ENCODE assay signal across 1 cellular context in the genomic region with DNA sequence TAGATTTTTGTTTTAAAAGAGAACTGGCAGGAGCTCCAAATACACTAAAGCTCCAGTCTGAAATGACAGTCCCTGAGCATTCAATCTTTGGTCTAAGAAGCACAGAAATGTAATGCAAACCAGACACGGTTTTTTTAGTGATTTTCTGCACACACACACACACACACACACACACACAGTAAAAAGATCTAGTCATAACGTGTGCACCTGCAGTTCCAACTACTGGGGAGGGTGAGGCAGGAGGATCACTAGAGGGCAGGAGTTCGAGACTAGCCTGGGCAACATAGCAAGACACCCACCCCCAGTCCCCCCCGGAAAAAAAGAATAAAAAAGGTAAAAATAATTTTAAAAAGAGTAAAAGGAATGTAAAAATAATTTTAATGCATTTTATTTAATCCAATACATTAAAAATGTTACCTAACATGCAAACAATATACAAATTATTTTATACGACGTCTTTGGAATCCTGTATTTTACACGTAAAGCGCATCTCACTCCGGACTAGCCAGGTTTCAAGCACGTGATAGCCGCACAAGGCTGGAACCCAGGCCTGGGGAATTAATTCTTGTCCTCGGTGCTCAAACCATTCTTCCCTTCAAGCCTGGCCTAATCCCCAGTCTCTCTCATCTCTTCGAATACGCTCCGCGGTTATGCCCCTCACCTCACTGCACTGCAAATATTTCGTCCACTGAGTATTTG.
TF ChIP-seq lines count a peak whose summit lies in the region.

No MANE protein-coding gene starts in this region.

TF ChIP-seq in GM12878, 131 proteins besides CTCF, POLR2A, EP300 and RAD21:
- TF ChIP-seq NFXL1 (IDR thresholded peaks at IDR 0.05; ENCODE audit: borderline replicate concordance): no peak
- no peak for TF ChIP-seq NR2F1 (conservative IDR thresholded peaks at IDR 0.05)
- no peak for TF ChIP-seq YY1 (IDR thresholded peaks at IDR 0.05; ENCODE audit: low read depth, low read length)
- no peak for TF ChIP-seq ZNF384 (IDR thresholded peaks at IDR 0.05; ENCODE audit: borderline replicate concordance, low read depth, low read length)
- no peak for TF ChIP-seq ESRRA (IDR thresholded peaks at IDR 0.05; ENCODE audit: low read length)
- TF ChIP-seq, protein P1, sequence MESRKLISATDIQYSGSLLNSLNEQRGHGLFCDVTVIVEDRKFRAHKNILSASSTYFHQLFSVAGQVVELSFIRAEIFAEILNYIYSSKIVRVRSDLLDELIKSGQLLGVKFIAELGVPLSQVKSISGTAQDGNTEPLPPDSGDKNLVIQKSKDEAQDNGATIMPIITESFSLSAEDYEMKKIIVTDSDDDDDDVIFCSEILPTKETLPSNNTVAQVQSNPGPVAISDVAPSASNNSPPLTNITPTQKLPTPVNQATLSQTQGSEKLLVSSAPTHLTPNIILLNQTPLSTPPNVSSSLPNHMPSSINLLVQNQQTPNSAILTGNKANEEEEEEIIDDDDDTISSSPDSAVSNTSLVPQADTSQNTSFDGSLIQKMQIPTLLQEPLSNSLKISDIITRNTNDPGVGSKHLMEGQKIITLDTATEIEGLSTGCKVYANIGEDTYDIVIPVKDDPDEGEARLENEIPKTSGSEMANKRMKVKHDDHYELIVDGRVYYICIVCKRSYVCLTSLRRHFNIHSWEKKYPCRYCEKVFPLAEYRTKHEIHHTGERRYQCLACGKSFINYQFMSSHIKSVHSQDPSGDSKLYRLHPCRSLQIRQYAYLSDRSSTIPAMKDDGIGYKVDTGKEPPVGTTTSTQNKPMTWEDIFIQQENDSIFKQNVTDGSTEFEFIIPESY (IDR thresholded peaks at IDR 0.05): no peak
- 0 out of 2 replicates have a peak, but pooled peaks have one; percentile 4 for TF ChIP-seq CHD1 (IDR thresholded peaks at IDR 0.05; ENCODE audit: low read depth, low read length)
- TF ChIP-seq LARP7 (IDR thresholded peaks at IDR 0.05): 0 out of 2 replicates have a peak, but pooled peaks have one; percentile 53
